9 cellular contexts compared by ENCODE assay signal in the genomic region with DNA sequence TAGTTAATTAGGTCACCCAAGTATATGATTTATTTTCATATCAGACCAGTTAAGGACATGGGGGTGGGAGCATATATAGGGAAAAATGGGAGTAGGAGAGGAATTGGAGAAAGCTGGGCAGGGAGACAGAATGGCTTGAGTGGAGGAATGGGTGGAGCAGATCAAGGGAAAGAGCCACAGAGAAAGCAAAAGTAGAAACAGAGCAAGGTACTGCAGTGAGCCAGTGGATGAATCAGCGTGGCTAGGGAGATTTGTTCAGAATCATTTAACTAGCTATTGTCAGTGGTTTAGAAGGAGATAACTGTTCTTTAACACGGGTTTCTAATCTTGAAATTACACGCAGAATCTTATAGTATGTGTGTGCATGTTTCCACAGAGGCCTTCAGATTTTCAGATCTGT. TPM values are rescaled to one million over a fixed set of nuclear protein-coding genes. Genes with fewer than 3 reads are reported as not detected.
DNase-seq lines count a peak whose midpoint lies in the region; ATAC-seq and TF ChIP-seq lines count a peak whose summit lies in the region.
"Had no signal": no experiment of that assay in that cellular context is flagged by ENCODE, and none has a peak within 500 bp of the region (broad histone marks: within the 10 kb centered on the region; RNA-seq: fewer than 3 reads in every experiment).

No MANE protein-coding gene starts in this region.

- ATAC-seq in GM21786 (IDR thresholded peaks at IDR 0.05; ENCODE audit: unreplicated experiment) (peak; percentile 54), SK-N-SH treated with all-trans-retinoic acid at 6 μM for 48 hours (peak; percentile 80), GM18861 (IDR thresholded peaks at IDR 0.05; ENCODE audit: unreplicated experiment) (no peak), gastrocnemius medialis (no peak)

- intact Hi-C loops in gastrocnemius medialis (cut with DNase I; ENCODE audit: low total_unique reads), result no loop called here

- no peak for TF ChIP-seq POLR2A in gastrocnemius medialis (IDR thresholded peaks at IDR 0.05)

- no peaks in the 10 kb centered on the region for H3K27me3 ChIP-seq in gastrocnemius medialis

- no peaks in the 10 kb centered on the region for H3K36me3 ChIP-seq in gastrocnemius medialis

- H3K4me3 ChIP-seq in gastrocnemius medialis, result no peak overlapping the region
- H3K4me3 ChIP-seq: skin epidermis had no signal

- DNase-seq in GM03348 (ENCODE audit: low spot score) (peak; percentile 65), glomerular visceral epithelial cell (ENCODE audit: extremely low spot score) (peak; percentile 38), NCI-H1436 (lab: John Stamatoyannopoulos, UW) (no peak), gastrocnemius medialis (no peak), DMS79 (lab: John Stamatoyannopoulos, UW) (no peak)

- no peak overlapping the region for H3K27ac ChIP-seq in gastrocnemius medialis
- H3K27ac ChIP-seq: skin epidermis had no signal

- TF ChIP-seq CTCF in gastrocnemius medialis (IDR thresholded peaks at IDR 0.05 in 4 of 5, conservative IDR thresholded peaks at IDR 0.05 in 1 of 5), result no peak

- no peaks in the 10 kb centered on the region for H3K9me3 ChIP-seq in gastrocnemius medialis

- in situ Hi-C loops in gastrocnemius medialis (cut with MboI; ENCODE audit: low sequenced_read_pairs in 4 of 4), result no loop called here

- peaks cover 10 to 11% of the 10 kb centered on the region in 2 donors for H3K4me1 ChIP-seq in gastrocnemius medialis

TF ChIP-seq in SK-N-SH treated with all-trans-retinoic acid at 6 μM for 48 hours, 23 proteins besides CTCF, POLR2A, EP300 and RAD21:
- TF ChIP-seq, protein P1, sequence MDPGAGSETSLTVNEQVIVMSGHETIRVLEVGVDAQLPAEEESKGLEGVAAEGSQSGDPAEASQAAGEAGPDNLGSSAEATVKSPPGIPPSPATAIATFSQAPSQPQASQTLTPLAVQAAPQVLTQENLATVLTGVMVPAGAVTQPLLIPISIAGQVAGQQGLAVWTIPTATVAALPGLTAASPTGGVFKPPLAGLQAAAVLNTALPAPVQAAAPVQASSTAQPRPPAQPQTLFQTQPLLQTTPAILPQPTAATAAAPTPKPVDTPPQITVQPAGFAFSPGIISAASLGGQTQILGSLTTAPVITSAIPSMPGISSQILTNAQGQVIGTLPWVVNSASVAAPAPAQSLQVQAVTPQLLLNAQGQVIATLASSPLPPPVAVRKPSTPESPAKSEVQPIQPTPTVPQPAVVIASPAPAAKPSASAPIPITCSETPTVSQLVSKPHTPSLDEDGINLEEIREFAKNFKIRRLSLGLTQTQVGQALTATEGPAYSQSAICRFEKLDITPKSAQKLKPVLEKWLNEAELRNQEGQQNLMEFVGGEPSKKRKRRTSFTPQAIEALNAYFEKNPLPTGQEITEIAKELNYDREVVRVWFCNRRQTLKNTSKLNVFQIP (CRISPR knock-in tag; IDR thresholded peaks at IDR 0.05; ENCODE audit: borderline replicate concordance, low read depth), result no peak
- TF ChIP-seq ESRRG (CRISPR knock-in tag; IDR thresholded peaks at IDR 0.05), result no peak
- no peak for TF ChIP-seq OSR1 (CRISPR knock-in tag; IDR thresholded peaks at IDR 0.05)

RNA-seq across cellular contexts. Expression of gene SNX24, which starts 37.4 kb away (rescaled TPM):
- total RNA-seq in gastrocnemius medialis, result 10 to 100 TPM in 2 of 4 donors, 1 to 10 TPM in 2; 6.9 to 17.8 (median 10.6) TPM

Comparison
In these comparisons a context has a peak if more than half of its experiments do, and no peak if none do; other contexts are left out.
1. DNase-seq: peak in GM03348 (single experiment) and glomerular visceral epithelial cell (single experiment); none in NCI-H1436 (single experiment), gastrocnemius medialis (0 of 2) and DMS79 (single experiment).
2. ATAC-seq: peak in GM21786 (single experiment) and SK-N-SH treated with all-trans-retinoic acid at 6 μM for 48 hours (single experiment); none in GM18861 (single experiment) and gastrocnemius medialis (0 of 2).